2 cellular contexts compared by ENCODE assay signal in genomic region chr10:64732372-64732715, GRCh38.
TF ChIP-seq lines count a peak whose summit lies in the region.

No MANE protein-coding gene starts in this region.

TF ChIP-seq in HepG2, 621 proteins besides CTCF, POLR2A, EP300 and RAD21:
- TF ChIP-seq ZNF136 (CRISPR knock-in tag; IDR thresholded peaks at IDR 0.05; ENCODE audit: low read depth) (no peak), ONECUT2 (CRISPR knock-in tag; IDR thresholded peaks at IDR 0.05) (no peak), ERF (CRISPR knock-in tag; IDR thresholded peaks at IDR 0.05) (no peak), MAFF (IDR thresholded peaks at IDR 0.05; ENCODE audit: low read depth, low read length) (no peak), SATB2 (CRISPR knock-in tag; IDR thresholded peaks at IDR 0.05) (no peak), NCOA2 (CRISPR knock-in tag; IDR thresholded peaks at IDR 0.05) (no peak), ZNF878 (CRISPR knock-in tag; IDR thresholded peaks at IDR 0.05) (no peak), ZNF350 (CRISPR knock-in tag; IDR thresholded peaks at IDR 0.05; ENCODE audit: borderline replicate concordance, low read depth) (no peak), THAP11 (CRISPR knock-in tag; IDR thresholded peaks at IDR 0.05) (no peak), FOXA3 (CRISPR knock-in tag; IDR thresholded peaks at IDR 0.05) (no peak)
- TF ChIP-seq, protein P1, sequence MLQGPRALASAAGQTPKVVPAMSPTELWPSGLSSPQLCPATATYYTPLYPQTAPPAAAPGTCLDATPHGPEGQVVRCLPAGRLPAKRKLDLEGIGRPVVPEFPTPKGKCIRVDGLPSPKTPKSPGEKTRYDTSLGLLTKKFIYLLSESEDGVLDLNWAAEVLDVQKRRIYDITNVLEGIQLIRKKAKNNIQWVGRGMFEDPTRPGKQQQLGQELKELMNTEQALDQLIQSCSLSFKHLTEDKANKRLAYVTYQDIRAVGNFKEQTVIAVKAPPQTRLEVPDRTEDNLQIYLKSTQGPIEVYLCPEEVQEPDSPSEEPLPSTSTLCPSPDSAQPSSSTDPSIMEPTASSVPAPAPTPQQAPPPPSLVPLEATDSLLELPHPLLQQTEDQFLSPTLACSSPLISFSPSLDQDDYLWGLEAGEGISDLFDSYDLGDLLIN (CRISPR knock-in tag; IDR thresholded peaks at IDR 0.05; ENCODE audit: borderline replicate concordance) = no peak
- TF ChIP-seq, protein P2, sequence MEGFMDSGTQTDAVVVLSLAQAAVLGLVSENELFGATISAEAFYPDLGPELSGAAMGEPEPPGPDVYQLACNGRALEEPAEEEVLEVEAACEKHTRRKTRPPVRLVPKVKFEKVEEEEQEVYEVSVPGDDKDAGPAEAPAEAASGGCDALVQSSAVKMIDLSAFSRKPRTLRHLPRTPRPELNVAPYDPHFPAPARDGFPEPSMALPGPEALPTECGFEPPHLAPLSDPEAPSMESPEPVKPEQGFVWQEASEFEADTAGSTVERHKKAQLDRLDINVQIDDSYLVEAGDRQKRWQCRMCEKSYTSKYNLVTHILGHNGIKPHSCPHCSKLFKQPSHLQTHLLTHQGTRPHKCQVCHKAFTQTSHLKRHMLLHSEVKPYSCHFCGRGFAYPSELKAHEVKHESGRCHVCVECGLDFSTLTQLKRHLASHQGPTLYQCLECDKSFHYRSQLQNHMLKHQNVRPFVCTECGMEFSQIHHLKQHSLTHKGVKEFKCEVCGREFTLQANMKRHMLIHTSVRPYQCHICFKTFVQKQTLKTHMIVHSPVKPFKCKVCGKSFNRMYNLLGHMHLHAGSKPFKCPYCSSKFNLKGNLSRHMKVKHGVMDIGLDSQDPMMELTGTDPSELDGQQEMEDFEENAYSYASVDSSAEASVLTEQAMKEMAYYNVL (CRISPR knock-in tag; IDR thresholded peaks at IDR 0.05; ENCODE audit: borderline replicate concordance) = no peak
TF ChIP-seq in HepG2: peak in this region for 0.

TF ChIP-seq in K562, 482 proteins besides CTCF, POLR2A, EP300 and RAD21:
- TF ChIP-seq, protein P3, sequence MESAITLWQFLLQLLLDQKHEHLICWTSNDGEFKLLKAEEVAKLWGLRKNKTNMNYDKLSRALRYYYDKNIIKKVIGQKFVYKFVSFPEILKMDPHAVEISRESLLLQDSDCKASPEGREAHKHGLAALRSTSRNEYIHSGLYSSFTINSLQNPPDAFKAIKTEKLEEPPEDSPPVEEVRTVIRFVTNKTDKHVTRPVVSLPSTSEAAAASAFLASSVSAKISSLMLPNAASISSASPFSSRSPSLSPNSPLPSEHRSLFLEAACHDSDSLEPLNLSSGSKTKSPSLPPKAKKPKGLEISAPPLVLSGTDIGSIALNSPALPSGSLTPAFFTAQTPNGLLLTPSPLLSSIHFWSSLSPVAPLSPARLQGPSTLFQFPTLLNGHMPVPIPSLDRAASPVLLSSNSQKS (CRISPR knock-in tag; IDR thresholded peaks at IDR 0.05) = no peak
- TF ChIP-seq, protein P4, sequence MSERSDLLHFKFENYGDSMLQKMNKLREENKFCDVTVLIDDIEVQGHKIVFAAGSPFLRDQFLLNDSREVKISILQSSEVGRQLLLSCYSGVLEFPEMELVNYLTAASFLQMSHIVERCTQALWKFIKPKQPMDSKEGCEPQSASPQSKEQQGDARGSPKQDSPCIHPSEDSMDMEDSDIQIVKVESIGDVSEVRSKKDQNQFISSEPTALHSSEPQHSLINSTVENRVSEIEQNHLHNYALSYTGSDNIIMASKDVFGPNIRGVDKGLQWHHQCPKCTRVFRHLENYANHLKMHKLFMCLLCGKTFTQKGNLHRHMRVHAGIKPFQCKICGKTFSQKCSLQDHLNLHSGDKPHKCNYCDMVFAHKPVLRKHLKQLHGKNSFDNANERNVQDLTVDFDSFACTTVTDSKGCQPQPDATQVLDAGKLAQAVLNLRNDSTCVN (CRISPR knock-in tag; IDR thresholded peaks at IDR 0.05) = no peak
- no peak for TF ChIP-seq ZNF586 (CRISPR knock-in tag; conservative IDR thresholded peaks at IDR 0.05)
